ENCODE assay signal across 9 cellular contexts in the genomic region with DNA sequence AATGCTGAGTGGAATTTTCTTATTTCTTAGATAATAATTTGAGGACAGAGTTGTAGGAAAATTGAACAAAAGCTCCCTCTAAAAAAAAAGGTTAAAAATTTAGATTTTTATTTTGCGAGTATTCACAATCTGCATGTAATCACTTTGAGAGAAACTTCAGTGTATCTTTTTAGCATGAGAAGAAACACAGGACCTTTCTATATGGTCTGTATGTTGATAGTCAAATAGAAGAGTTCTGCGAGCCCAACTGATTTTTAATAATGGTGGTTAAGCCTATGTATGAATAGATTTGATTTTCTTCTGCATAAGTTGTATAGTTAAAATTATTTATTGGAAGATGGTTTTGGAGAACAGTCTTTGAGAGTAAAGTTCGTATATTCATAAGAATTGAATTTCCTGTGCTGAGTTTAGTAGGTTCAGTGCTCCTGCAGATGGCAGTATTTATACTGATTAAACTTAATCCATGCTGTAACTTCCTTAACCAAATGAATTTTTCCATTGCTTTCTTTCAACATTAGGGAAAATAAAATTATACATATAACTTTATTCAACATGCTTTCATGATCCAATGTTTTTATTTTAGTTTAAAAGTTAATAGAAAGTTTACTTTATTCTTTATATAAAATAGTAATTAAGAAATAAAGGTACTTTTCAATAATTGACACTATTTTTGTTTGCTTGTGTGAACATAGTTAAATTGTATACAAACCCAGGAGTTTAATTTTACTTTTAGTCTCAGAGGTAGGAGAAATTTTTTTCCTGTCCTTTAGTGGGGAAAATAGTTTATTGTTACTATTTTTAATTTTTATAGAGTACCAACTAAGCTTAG. TPM values are rescaled to one million over a fixed set of nuclear protein-coding genes. Genes with fewer than 3 reads are reported as not detected.
DNase-seq lines count a peak whose midpoint lies in the region; ATAC-seq, FAIRE-seq and TF ChIP-seq lines count a peak whose summit lies in the region.
"Had no signal": no experiment of that assay in that cellular context is flagged by ENCODE, and none has a peak within 500 bp of the region (broad histone marks: within the 10 kb centered on the region; RNA-seq: fewer than 3 reads in every experiment).

No MANE protein-coding gene starts in this region.

- no peak overlapping the region for H3K9ac ChIP-seq in HepG2 (ENCODE audit: insufficient read depth, low read depth, low read length)

- WGBS in HepG2 (ENCODE audit: low lambda C conversion rate): 92% methylated on average over 3 of the region's 3 CpGs

- TF ChIP-seq CTCF in AG10803 (conservative IDR thresholded peaks at IDR 0.05; ENCODE audit: low read length): peak; percentile 56
- TF ChIP-seq CTCF in HFF-Myc (IDR thresholded peaks at IDR 0.05; ENCODE audit: low read depth, low read length, missing control alignments): peak; percentile 18
- TF ChIP-seq CTCF in HepG2 (CRISPR knock-in tag; IDR thresholded peaks at IDR 0.05): 0 out of 2 replicates have a peak, but pooled peaks have one; percentile 11

- FAIRE-seq in HepG2 (lab: Jason Lieb, UNC): no peak
- FAIRE-seq: GM12891 had no signal

- H3K9me3 ChIP-seq in HepG2 (ENCODE audit: low read length): no peaks in the 10 kb centered on the region

- ATAC-seq in HepG2 (no peak), HG02970 (IDR thresholded peaks at IDR 0.05; ENCODE audit: low FRiP score, unreplicated experiment) (no peak), HG03159 (IDR thresholded peaks at IDR 0.05; ENCODE audit: unreplicated experiment) (no peak), HG03442 (IDR thresholded peaks at IDR 0.05; ENCODE audit: unreplicated experiment) (no peak)

- TF ChIP-seq EP300 in HepG2 (IDR thresholded peaks at IDR 0.05; ENCODE audit: low read depth in 2 of 2, low read length in 2 of 2): no peak
- no peak for TF ChIP-seq EP300 in HepG2 (CRISPR knock-in tag; IDR thresholded peaks at IDR 0.05; ENCODE audit: borderline replicate concordance)

- H3K4me3 ChIP-seq in AG10803 (ENCODE audit: low read length) (no peak overlapping the region), HFF-Myc (replicated peaks; ENCODE audit: low read depth, low read length) (no peak overlapping the region), HepG2 (replicated peaks in 1 of 3; ENCODE audit: insufficient read depth in 1 of 3, low read depth in 2 of 3, low read length in 3 of 3) (no peak overlapping the region)

- H3K27ac ChIP-seq in HepG2 (ENCODE audit: extremely low read length, insufficient read depth, low read length): no peak overlapping the region

- H3K4me2 ChIP-seq in HepG2 (ENCODE audit: low read depth, low read length): no peak overlapping the region

- no peak overlapping the region for H2AFZ ChIP-seq in HepG2 (ENCODE audit: low read length)

- POLR2A ChIA-PET in HepG2 (lab: Yijun Ruan, JAX): no interaction called here

- H4K20me1 ChIP-seq in HepG2 (ENCODE audit: insufficient read depth, low read length): peaks cover 12% of the 10 kb centered on the region; the same call in 1 of the 2 replicates

- no TSS peak for BruUV-seq in HepG2 (replicated peaks; lab: Mats Ljungman, UMichigan)

- TF ChIP-seq POLR2A in HepG2 (IDR thresholded peaks at IDR 0.05; ENCODE audit: insufficient read depth in 1 of 2, low read depth in 2 of 2, low read length in 2 of 2): no peak

- H3K79me2 ChIP-seq in HepG2 (ENCODE audit: insufficient read depth, low read length): peaks cover 12% of the 10 kb centered on the region

- peaks cover 11 to 62% of the 10 kb centered on the region in 2 experiments for H3K36me3 ChIP-seq in HepG2 (replicated peaks in 1 of 2; ENCODE audit: control insufficient read depth in 1 of 2, insufficient read depth in 2 of 2, low read length in 2 of 2)

- intact Hi-C loops in HepG2 (cut with micrococcal nuclease; ENCODE audit: unreplicated experiment): loop anchor here (1.0 to 2.0 kb wide), 2 partner anchors 37 to 62 kb away; no protein-coding TSS in a partner anchor

- in situ Hi-C loops in HepG2 (cut with HindIII; ENCODE audit: extremely low pct_ligation_motif_present, low pct_unique_long_range_greater_than_20kb): no loop called here

- DNase-seq in AG10803 (ENCODE audit: low read depth) (peak; percentile 23), HFF-Myc (ENCODE audit: extremely low read depth, low read depth) (no peak), astrocyte of the hippocampus (ENCODE audit: low read depth, low spot score) (peak; percentile 37), HepG2 (ENCODE audit: low spot score) (no peak), NCI-H774 (lab: John Stamatoyannopoulos, UW) (no peak)

- no peaks in the 10 kb centered on the region for H3K4me1 ChIP-seq in HepG2 (ENCODE audit: insufficient read depth, low read length)

- H3K27me3 ChIP-seq in HepG2 (ENCODE audit: control insufficient read depth in 1 of 2, insufficient read depth in 2 of 2, low read length in 2 of 2): no peaks in the 10 kb centered on the region

- CTCF ChIA-PET in HepG2 (lab: Yijun Ruan, JAX; ENCODE audit: low intra/inter-chr PET ratio, low total read pairs): interaction anchor here (1.0 kb wide), 1 partner anchor 62 kb away, joined by 4 read pairs; no protein-coding TSS in a partner anchor

- no peak for TF ChIP-seq RAD21 in HepG2 (CRISPR knock-in tag; IDR thresholded peaks at IDR 0.05)

TF ChIP-seq in HepG2, 621 proteins besides CTCF, POLR2A, EP300 and RAD21 (continues in another document):
- TF ChIP-seq ZNF263 (CRISPR knock-in tag; IDR thresholded peaks at IDR 0.05): no peak

RNA-seq across cellular contexts. Expression of gene TCERG1, which starts 19.6 kb away (rescaled TPM):
- 71.5 and 71.7 TPM in 2 replicates for total RNA-seq in HepG2 (2016; rRNA removed; fragmentation: Illumina TruSeq; extraction: Trizol)
- 15.2 and 18.9 TPM in 2 replicates for total RNA-seq in HepG2 (2016; cell fraction: cytosol; rRNA removed; fragmentation: Illumina TruSeq; extraction: Trizol; ENCODE audit: low read depth)
- total RNA-seq in HepG2 (2016; cell fraction: insoluble cytoplasmic fraction; rRNA removed; fragmentation: Illumina TruSeq; extraction: Trizol): 63.5 and 71.5 TPM in 2 replicates
- 19.5 and 22.1 TPM in 2 replicates for total RNA-seq in HepG2 (2016; cell fraction: membrane; rRNA removed; fragmentation: Illumina TruSeq; extraction: Trizol)
- total RNA-seq in HepG2 (2016; cell fraction: nucleus; rRNA removed; fragmentation: Illumina TruSeq; extraction: Trizol): 160 and 177 TPM in 2 replicates
- polyA plus RNA-seq in HepG2 (2011; rRNA removed): 72.3 and 86.6 TPM in 2 replicates
- polyA plus RNA-seq in HepG2 (2011; cell fraction: cytosol; rRNA removed): 34.3 and 38.0 TPM in 2 replicates
- 159 and 189 TPM in 2 replicates for polyA plus RNA-seq in HepG2 (2011; cell fraction: nucleus; rRNA removed)
- polyA plus RNA-seq in HepG2 (2012): 38.8 and 53.6 TPM in 2 replicates
- polyA plus RNA-seq in HepG2 (2016; cell fraction: cytosol; fragmentation: Illumina TruSeq; extraction: Trizol; ENCODE audit: low read depth): 3.1 and 4.0 TPM in 2 replicates
- 58.5 and 62.2 TPM in 2 replicates for polyA plus RNA-seq in HepG2 (2016; cell fraction: insoluble cytoplasmic fraction; fragmentation: Illumina TruSeq; extraction: Trizol; ENCODE audit: low read depth)
- 10.1 and 11.0 TPM in 2 replicates for polyA plus RNA-seq in HepG2 (2016; cell fraction: membrane; fragmentation: Illumina TruSeq; extraction: Trizol; ENCODE audit: low read depth)
- 237 and 263 TPM in 2 replicates for polyA plus RNA-seq in HepG2 (2016; cell fraction: nucleus; fragmentation: Illumina TruSeq; extraction: Trizol; ENCODE audit: insufficient read depth, low read depth)
- 383 and 386 TPM in 2 replicates for polyA minus RNA-seq in HepG2 (2011; rRNA and poly(A)+ RNA removed; ENCODE audit: low replicate concordance)
- 22.2 and 23.0 TPM in 2 replicates for polyA minus RNA-seq in HepG2 (2011; cell fraction: cytosol; rRNA and poly(A)+ RNA removed)
- polyA minus RNA-seq in HepG2 (2011; cell fraction: nucleus; rRNA and poly(A)+ RNA removed): 275 and 320 TPM in 2 replicates

RNA-seq across cellular contexts. Expression of gene GPR151, which starts 49.3 kb away (rescaled TPM):
- total RNA-seq in HepG2 (2016; rRNA removed; fragmentation: Illumina TruSeq; extraction: Trizol): not detected in 2 replicates
- total RNA-seq in HepG2 (2016; cell fraction: cytosol; rRNA removed; fragmentation: Illumina TruSeq; extraction: Trizol; ENCODE audit: low read depth): not detected in 2 replicates
- not detected in 2 replicates for total RNA-seq in HepG2 (2016; cell fraction: insoluble cytoplasmic fraction; rRNA removed; fragmentation: Illumina TruSeq; extraction: Trizol)
- total RNA-seq in HepG2 (2016; cell fraction: membrane; rRNA removed; fragmentation: Illumina TruSeq; extraction: Trizol): not detected in 2 replicates
- total RNA-seq in HepG2 (2016; cell fraction: nucleus; rRNA removed; fragmentation: Illumina TruSeq; extraction: Trizol): not detected in 2 replicates
- not detected in 2 replicates for polyA plus RNA-seq in HepG2 (2011; rRNA removed)
- polyA plus RNA-seq in HepG2 (2011; cell fraction: cytosol; rRNA removed): not detected in 2 replicates
- polyA plus RNA-seq in HepG2 (2011; cell fraction: nucleus; rRNA removed): not detected in 2 replicates
- polyA plus RNA-seq in HepG2 (2012): not detected in 2 replicates
- polyA plus RNA-seq in HepG2 (2016; cell fraction: cytosol; fragmentation: Illumina TruSeq; extraction: Trizol; ENCODE audit: low read depth): not detected in 2 replicates
- not detected in 2 replicates for polyA plus RNA-seq in HepG2 (2016; cell fraction: insoluble cytoplasmic fraction; fragmentation: Illumina TruSeq; extraction: Trizol; ENCODE audit: low read depth)
- polyA plus RNA-seq in HepG2 (2016; cell fraction: membrane; fragmentation: Illumina TruSeq; extraction: Trizol; ENCODE audit: low read depth): not detected in 2 replicates
- not detected in 2 replicates for polyA plus RNA-seq in HepG2 (2016; cell fraction: nucleus; fragmentation: Illumina TruSeq; extraction: Trizol; ENCODE audit: insufficient read depth, low read depth)
- polyA minus RNA-seq in HepG2 (2011; rRNA and poly(A)+ RNA removed; ENCODE audit: low replicate concordance): not detected in 2 replicates
- not detected in 2 replicates for polyA minus RNA-seq in HepG2 (2011; cell fraction: cytosol; rRNA and poly(A)+ RNA removed)
- polyA minus RNA-seq in HepG2 (2011; cell fraction: nucleus; rRNA and poly(A)+ RNA removed): not detected in 2 replicates

Comparison
In these comparisons a context has a peak if more than half of its experiments do, and no peak if none do; other contexts are left out.
1. DNase-seq: peak in AG10803 (single experiment) and astrocyte of the hippocampus (single experiment); none in HFF-Myc (single experiment), HepG2 (single experiment) and NCI-H774 (single experiment).
2. Peak in every context shown above with its lines, with median percentiles within 50 percentile points of each other: CTCF ChIP-seq.